In genomic region chr5:33440482-33441240, GRCh38 we compare ENCODE assay signal across 1 cellular context.
A peak's percentile ranks its signal among the peaks of the same experiment; 100 is the strongest.
TF ChIP-seq lines count a peak whose summit lies in the region.

Gene TARS1, plus strand, starts transcription at chr5:33440965. Its CDS starts 122 bp downstream, at chr5:33441087.

TF ChIP-seq in HEK293, 187 proteins besides CTCF, POLR2A, EP300 and RAD21 (continued from another document and continues in another):
- TF ChIP-seq ZBTB10 (tag by site-specific recombination; IDR thresholded peaks at IDR 0.05) (no peak; the same call in 1 of the 2 replicates), SP2 (tag by site-specific recombination; IDR thresholded peaks at IDR 0.05) (peak; percentile 97), SP3 (tag by site-specific recombination; IDR thresholded peaks at IDR 0.05) (peak; percentile 82), ZNF433 (tag by site-specific recombination; IDR thresholded peaks at IDR 0.05; ENCODE audit: low read depth) (no peak), ZNF510 (tag by site-specific recombination; IDR thresholded peaks at IDR 0.05; ENCODE audit: insufficient replicate concordance) (no peak), BCL11B (tag by site-specific recombination; IDR thresholded peaks at IDR 0.05; ENCODE audit: low read depth) (peak; percentile 93; the same call in 1 of the 2 replicates), ZNF423 (tag by site-specific recombination; IDR thresholded peaks at IDR 0.05) (peak; percentile 91; the same call in 1 of the 2 replicates), KLF1 (tag by site-specific recombination; IDR thresholded peaks at IDR 0.05) (no peak), ZNF311 (tag by site-specific recombination; IDR thresholded peaks at IDR 0.05; ENCODE audit: borderline replicate concordance) (no peak), HOXC10 (CRISPR knock-in tag; IDR thresholded peaks at IDR 0.05) (no peak), ZFP37 (tag by site-specific recombination; IDR thresholded peaks at IDR 0.05) (peak; percentile 88), ZNF701 (tag by site-specific recombination; IDR thresholded peaks at IDR 0.05) (no peak), ZBTB20 (tag by site-specific recombination; IDR thresholded peaks at IDR 0.05) (peak; percentile 83), ZNF558 (tag by site-specific recombination; IDR thresholded peaks at IDR 0.05) (0 out of 2 replicates have a peak, but pooled peaks have one; percentile 37), REPIN1 (tag by site-specific recombination; IDR thresholded peaks at IDR 0.05; ENCODE audit: low read depth) (0 out of 2 replicates have a peak, but pooled peaks have one; percentile 51), ZNF776 (tag by site-specific recombination; IDR thresholded peaks at IDR 0.05; ENCODE audit: borderline replicate concordance) (no peak), ZNF654 (tag by site-specific recombination; IDR thresholded peaks at IDR 0.05; ENCODE audit: low read depth) (no peak), ZNF560 (tag by site-specific recombination; IDR thresholded peaks at IDR 0.05; ENCODE audit: borderline replicate concordance) (no peak), ZNF169 (tag by site-specific recombination; IDR thresholded peaks at IDR 0.05) (no peak), ZSCAN4 (tag by site-specific recombination; IDR thresholded peaks at IDR 0.05) (no peak), ZNF362 (tag by site-specific recombination; IDR thresholded peaks at IDR 0.05) (no peak), SALL2 (tag by site-specific recombination; IDR thresholded peaks at IDR 0.05; ENCODE audit: borderline replicate concordance) (no peak), ZNF133 (tag by site-specific recombination; IDR thresholded peaks at IDR 0.05) (no peak), ZNF366 (tag by site-specific recombination; conservative IDR thresholded peaks at IDR 0.05) (peak; percentile 55), PRDM2 (tag by site-specific recombination; IDR thresholded peaks at IDR 0.05; ENCODE audit: borderline replicate concordance) (no peak), PATZ1 (tag by site-specific recombination; IDR thresholded peaks at IDR 0.05) (peak; percentile 82), ZNF529 (tag by site-specific recombination; IDR thresholded peaks at IDR 0.05; ENCODE audit: insufficient replicate concordance) (no peak), ZNF248 (tag by site-specific recombination; IDR thresholded peaks at IDR 0.05) (no peak), ZNF350 (tag by site-specific recombination; IDR thresholded peaks at IDR 0.05) (no peak), MEIS1 (CRISPR knock-in tag; IDR thresholded peaks at IDR 0.05; ENCODE audit: borderline replicate concordance) (no peak), ZNF692 (tag by site-specific recombination; IDR thresholded peaks at IDR 0.05) (peak; percentile 92), IKZF3 (tag by site-specific recombination; IDR thresholded peaks at IDR 0.05) (peak; percentile 99), ZEB2 (tag by site-specific recombination; IDR thresholded peaks at IDR 0.05) (peak; percentile 22), ZNF473 (tag by site-specific recombination; IDR thresholded peaks at IDR 0.05) (no peak), ZNF621 (tag by site-specific recombination; IDR thresholded peaks at IDR 0.05) (no peak), ZNF792 (tag by site-specific recombination; IDR thresholded peaks at IDR 0.05) (no peak), ZSCAN5A (tag by site-specific recombination; IDR thresholded peaks at IDR 0.05) (peak; percentile 71; the same call in 1 of the 2 replicates), ZNF184 (tag by site-specific recombination; IDR thresholded peaks at IDR 0.05) (no peak; the same call in 1 of the 2 replicates), ZNF501 (tag by site-specific recombination; IDR thresholded peaks at IDR 0.05) (peak; percentile 70), ZNF747 (tag by site-specific recombination; IDR thresholded peaks at IDR 0.05) (no peak), ZNF292 (tag by site-specific recombination; IDR thresholded peaks at IDR 0.05; ENCODE audit: borderline replicate concordance, low read depth) (no peak), ZNF426 (tag by site-specific recombination; IDR thresholded peaks at IDR 0.05) (no peak), ZNF76 (tag by site-specific recombination; IDR thresholded peaks at IDR 0.05; ENCODE audit: borderline replicate concordance, low read depth) (peak; percentile 85), RBAK (tag by site-specific recombination; IDR thresholded peaks at IDR 0.05) (no peak), ZNF548 (tag by site-specific recombination; IDR thresholded peaks at IDR 0.05) (no peak), YY1 (tag by site-specific recombination; IDR thresholded peaks at IDR 0.05) (peak; percentile 76), ZNF830 (tag by site-specific recombination; IDR thresholded peaks at IDR 0.05; ENCODE audit: low read depth) (no peak), TRIM28 (IDR thresholded peaks at IDR 0.05; ENCODE audit: borderline replicate concordance, low read length) (0 out of 2 replicates have a peak, but pooled peaks have one; percentile 4), ZBTB21 (tag by site-specific recombination; IDR thresholded peaks at IDR 0.05) (peak; percentile 24; the same call in 1 of the 2 replicates), INSM2 (tag by site-specific recombination; IDR thresholded peaks at IDR 0.05) (no peak; the same call in 1 of the 2 replicates)
